In the genomic region with DNA sequence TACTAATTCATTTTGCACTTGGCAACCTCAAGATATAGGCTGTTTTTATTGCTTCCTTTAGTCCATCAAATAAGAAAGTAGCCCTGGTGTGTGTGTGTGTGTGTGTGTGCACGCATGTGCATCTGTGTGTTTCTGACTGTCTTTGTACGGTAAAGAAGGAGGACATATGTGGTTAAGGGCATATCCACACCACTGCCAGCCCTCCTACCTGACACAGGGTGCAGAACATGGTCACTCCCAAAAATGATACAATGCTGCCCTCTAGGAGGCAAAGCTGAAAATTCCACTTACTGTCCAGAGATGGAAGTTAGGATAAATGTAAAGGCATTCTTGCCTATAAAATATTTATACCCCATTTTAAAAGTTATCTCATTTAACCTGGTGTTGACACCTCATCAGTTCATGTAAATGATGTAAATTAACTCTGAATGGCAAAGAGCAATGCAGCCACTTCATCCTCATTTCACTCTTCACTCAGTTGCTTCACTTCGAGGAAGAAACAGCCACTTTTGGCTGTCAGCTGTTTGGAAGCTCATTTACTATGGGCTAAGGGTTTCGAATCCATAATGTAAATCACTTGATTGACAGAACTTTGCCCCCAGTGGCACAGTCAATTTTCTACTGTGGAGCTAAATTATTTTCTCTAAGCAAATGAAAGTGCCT, we compare ENCODE assay signal across 8 cellular contexts.
A peak's percentile ranks its signal among the peaks of the same experiment; 100 is the strongest.
DNase-seq lines count a peak whose midpoint lies in the region; ATAC-seq and TF ChIP-seq lines count a peak whose summit lies in the region.

No MANE protein-coding gene starts in this region.

- no peak overlapping the region for H3K27ac Mint-ChIP-seq in stimulated activated naive CD8-positive, alpha-beta T cell treated with anti-CD3 and anti-CD28 coated beads, Interleukin-15, amount 100 ng/mL, for 72 hours

- H3K4me1 Mint-ChIP-seq in stimulated activated naive CD8-positive, alpha-beta T cell treated with anti-CD3 and anti-CD28 coated beads, Interleukin-15, amount 100 ng/mL, for 72 hours, result no peaks in the 10 kb centered on the region

- no peaks in the 10 kb centered on the region for H3K4me1 ChIP-seq in ascending aorta

- DNase-seq in COR-L47 (lab: John Stamatoyannopoulos, UW) (peak; percentile 78), NCI-H2227 (lab: John Stamatoyannopoulos, UW; ENCODE audit: unreplicated experiment) (peak; percentile 42), ascending aorta (ENCODE audit: low spot score in 2 of 2) (no peak), hippocampal formation (lab: John Stamatoyannopoulos, UW) (peak; percentile 44 to 65)
- DNase-seq in stimulated activated naive CD8-positive, alpha-beta T cell treated with anti-CD3 and anti-CD28 coated beads, Interleukin-15, amount 100 ng/mL, for 72 hours, result peak; percentile 7 to 20

- H3K27me3 Mint-ChIP-seq in stimulated activated naive CD8-positive, alpha-beta T cell treated with anti-CD3 and anti-CD28 coated beads, Interleukin-15, amount 100 ng/mL, for 72 hours, result no peaks in the 10 kb centered on the region

- peaks cover 0 to 6% of the 10 kb centered on the region in 2 donors for H3K9me3 Mint-ChIP-seq in stimulated activated naive CD8-positive, alpha-beta T cell treated with anti-CD3 and anti-CD28 coated beads, Interleukin-15, amount 100 ng/mL, for 72 hours

- H3K27ac ChIP-seq in ascending aorta, result no peak overlapping the region

- no peaks in the 10 kb centered on the region for H3K36me3 ChIP-seq in ascending aorta

- ATAC-seq in GM18861 (IDR thresholded peaks at IDR 0.05; ENCODE audit: unreplicated experiment) (peak; percentile 73), HG03280 (IDR thresholded peaks at IDR 0.05; ENCODE audit: unreplicated experiment) (peak; percentile 63), GM21619 (IDR thresholded peaks at IDR 0.05; ENCODE audit: unreplicated experiment) (no peak)
- ATAC-seq in stimulated activated naive CD8-positive, alpha-beta T cell treated with anti-CD3 and anti-CD28 coated beads, Interleukin-15, amount 100 ng/mL, for 72 hours, result peak; percentile 67

- no peaks in the 10 kb centered on the region for H3K27me3 ChIP-seq in ascending aorta

- intact Hi-C loops in ascending aorta (cut with DNase I), result loop anchor here (5.0 kb wide), 1 partner anchor 674 kb away; no protein-coding TSS in a partner anchor

- H3K9me3 ChIP-seq in ascending aorta, result no peaks in the 10 kb centered on the region

- TF ChIP-seq CTCF in ascending aorta (IDR thresholded peaks at IDR 0.05), result peak in 2 of 3 experiments; percentile 43 to 62

- no peak overlapping the region for H3K4me3 Mint-ChIP-seq in stimulated activated naive CD8-positive, alpha-beta T cell treated with anti-CD3 and anti-CD28 coated beads, Interleukin-15, amount 100 ng/mL, for 72 hours

- H3K4me3 ChIP-seq in ascending aorta, result no peak overlapping the region

Comparison
In these comparisons a context has a peak if more than half of its experiments do, and no peak if none do; other contexts are left out.
1. DNase-seq: peak in COR-L47 (single experiment), NCI-H2227 (single experiment), hippocampal formation (2 of 2) and stimulated activated naive CD8-positive, alpha-beta T cell treated with anti-CD3 and anti-CD28 coated beads, Interleukin-15, amount 100 ng/mL, for 72 hours (2 of 2); none in ascending aorta (0 of 2).